9 cellular contexts compared by ENCODE assay signal in the genomic region with DNA sequence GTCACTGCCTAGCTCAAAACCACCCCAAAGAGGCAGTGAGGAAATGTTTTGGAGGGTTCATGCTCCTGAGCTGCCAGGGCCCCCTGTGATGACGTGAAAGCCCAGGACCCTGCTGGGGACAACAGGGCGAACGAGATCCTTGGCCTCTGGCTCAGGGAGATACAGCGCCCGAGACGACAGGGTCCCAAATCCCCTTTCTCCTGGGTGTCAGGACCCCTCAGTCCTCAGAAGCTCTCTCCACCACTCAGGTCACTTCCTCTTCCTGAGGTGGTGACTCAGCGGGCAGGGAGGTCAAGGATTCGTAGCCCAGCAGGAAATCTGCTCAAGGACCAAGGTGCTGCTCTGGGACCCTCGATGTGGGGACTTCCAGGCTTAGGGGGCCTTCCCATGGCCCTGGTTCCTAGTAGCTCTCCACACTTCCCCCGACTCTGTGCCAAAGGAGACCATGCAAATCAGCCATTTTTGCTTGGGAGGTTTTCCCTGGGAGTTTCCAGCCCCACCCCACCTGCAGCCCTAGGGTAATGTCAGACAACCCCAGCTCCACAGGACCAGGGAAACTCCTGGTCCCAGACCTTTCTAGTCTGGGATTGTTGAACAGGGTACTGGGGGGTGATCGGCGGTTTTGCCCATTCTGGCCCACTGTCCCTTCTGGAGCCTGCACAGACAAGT. TPM values are rescaled to one million over a fixed set of nuclear protein-coding genes. Genes with fewer than 3 reads are reported as not detected.
DNase-seq lines count a peak whose midpoint lies in the region; ATAC-seq and TF ChIP-seq lines count a peak whose summit lies in the region.
"Had no signal": no experiment of that assay in that cellular context is flagged by ENCODE, and none has a peak within 500 bp of the region (broad histone marks: within the 10 kb centered on the region; RNA-seq: fewer than 3 reads in every experiment).

No MANE protein-coding gene starts in this region.

- CTCF ChIA-PET in CD4-positive, alpha-beta T cell (lab: Charles Lee): interaction anchor here (1.2 to 4.4 kb wide), 4 partner anchors 10 to 120 kb away, joined by 3 to 42 read pairs (median 13); a partner anchor contains a TSS

- no peak for TF ChIP-seq CTCF in CD4-positive, alpha-beta T cell (IDR thresholded peaks at IDR 0.05)
- TF ChIP-seq CTCF in NB4 (IDR thresholded peaks at IDR 0.05; ENCODE audit: low read depth, low read length): no peak
- no peak for TF ChIP-seq CTCF in chondrocyte (IDR thresholded peaks at IDR 0.05)
- no peak for TF ChIP-seq CTCF in omental fat pad (IDR thresholded peaks at IDR 0.05)

- peak in 1 of 10 experiments; percentile 5 for DNase-seq in CD4-positive, alpha-beta T cell
- DNase-seq in NB4 (ENCODE audit: low read depth): peak; percentile 68
- DNase-seq in chondrocyte (ENCODE audit: low spot score): no peak
- peak; percentile 80 for DNase-seq in natural killer cell treated with Interleukin-12 subunit alpha and Interleukin-12 subunit beta and Interleukin-15 and Interleukin-18, amount 100 ng/mL, for 72 hours (ENCODE audit: low spot score)
- no peak for DNase-seq in AG20443 (ENCODE audit: low spot score)
- DNase-seq in stimulated activated CD4-positive, alpha-beta T cell treated with anti-CD3 and anti-CD28 coated beads, Interleukin-1b, Interleukin-23, amount 100 ng/mL, for 48 hours: no peak
- DNase-seq in DMS114 treated with DMSO at 0.1 percent for 48 hours (lab: John Stamatoyannopoulos, UW; ENCODE audit: unreplicated experiment): no peak
- DNase-seq in omental fat pad (ENCODE audit: low spot score): no peak

- peak overlapping the region; percentile 96 for H3K27ac ChIP-seq in CD4-positive, alpha-beta T cell (ENCODE audit: low read depth, low read length)

- peaks cover 52% of the 10 kb centered on the region for H3K36me3 Mint-ChIP-seq in CD4-positive, alpha-beta T cell (ENCODE audit: low read depth)
- H3K36me3 Mint-ChIP-seq in chondrocyte (ENCODE audit: low read depth): no peaks in the 10 kb centered on the region
- H3K36me3 Mint-ChIP-seq in natural killer cell treated with Interleukin-12 subunit alpha and Interleukin-12 subunit beta and Interleukin-15 and Interleukin-18, amount 100 ng/mL, for 72 hours: no peaks in the 10 kb centered on the region

- H3K4me3 ChIP-seq in NB4 (ENCODE audit: low read depth, low read length): no peak overlapping the region

- H3K4me1 Mint-ChIP-seq in CD4-positive, alpha-beta T cell (ENCODE audit: low read depth): peaks cover 83% of the 10 kb centered on the region
- peaks cover 91% of the 10 kb centered on the region for H3K4me1 Mint-ChIP-seq in chondrocyte (ENCODE audit: low read depth)
- peaks cover 65 to 69% of the 10 kb centered on the region in 2 donors for H3K4me1 Mint-ChIP-seq in natural killer cell treated with Interleukin-12 subunit alpha and Interleukin-12 subunit beta and Interleukin-15 and Interleukin-18, amount 100 ng/mL, for 72 hours (ENCODE audit: low read depth in 2 of 2)

- peak overlapping the region; percentile 77 for H3K4me3 Mint-ChIP-seq in CD4-positive, alpha-beta T cell
- no peak overlapping the region for H3K4me3 Mint-ChIP-seq in chondrocyte (ENCODE audit: unreplicated experiment)
- peak overlapping the region; percentile 79 for H3K4me3 Mint-ChIP-seq in natural killer cell treated with Interleukin-12 subunit alpha and Interleukin-12 subunit beta and Interleukin-15 and Interleukin-18, amount 100 ng/mL, for 72 hours

- intact Hi-C loops in CD4-positive, alpha-beta T cell (cut with DNase I, micrococcal nuclease): no loop called here

- H3K9me3 ChIP-seq in CD4-positive, alpha-beta T cell (ENCODE audit: control insufficient read depth, low read length): no peaks in the 10 kb centered on the region

- POLR2A ChIA-PET in CD4-positive, alpha-beta T cell (lab: Charles Lee): interaction anchor here (0.8 to 10.4 kb wide), 10 partner anchors 11 to 256 kb away, joined by 3 to 157 read pairs (median 6); a partner anchor contains a TSS

- peak overlapping the region; percentile 100 for H3K27ac Mint-ChIP-seq in CD4-positive, alpha-beta T cell
- peak overlapping the region; percentile 100 for H3K27ac Mint-ChIP-seq in chondrocyte (ENCODE audit: unreplicated experiment)
- H3K27ac Mint-ChIP-seq in natural killer cell treated with Interleukin-12 subunit alpha and Interleukin-12 subunit beta and Interleukin-15 and Interleukin-18, amount 100 ng/mL, for 72 hours: peak overlapping the region; percentile 97 to 99

- no peaks in the 10 kb centered on the region for H3K27me3 ChIP-seq in CD4-positive, alpha-beta T cell (ENCODE audit: control insufficient read depth, insufficient read depth, low read length)

- H3K9me3 Mint-ChIP-seq in CD4-positive, alpha-beta T cell: no peaks in the 10 kb centered on the region
- no peaks in the 10 kb centered on the region for H3K9me3 Mint-ChIP-seq in chondrocyte (ENCODE audit: low read depth)
- no peaks in the 10 kb centered on the region for H3K9me3 Mint-ChIP-seq in natural killer cell treated with Interleukin-12 subunit alpha and Interleukin-12 subunit beta and Interleukin-15 and Interleukin-18, amount 100 ng/mL, for 72 hours

- H3K27me3 Mint-ChIP-seq in CD4-positive, alpha-beta T cell: no peaks in the 10 kb centered on the region
- H3K27me3 Mint-ChIP-seq in chondrocyte (ENCODE audit: low read depth): no peaks in the 10 kb centered on the region
- no peaks in the 10 kb centered on the region for H3K27me3 Mint-ChIP-seq in natural killer cell treated with Interleukin-12 subunit alpha and Interleukin-12 subunit beta and Interleukin-15 and Interleukin-18, amount 100 ng/mL, for 72 hours

- TF ChIP-seq POLR2A in NB4 (IDR thresholded peaks at IDR 0.05; ENCODE audit: extremely low read depth, insufficient read length): no peak

- ATAC-seq in CD4-positive, alpha-beta T cell (ENCODE audit: poor library complexity): no peak
- ATAC-seq in natural killer cell treated with Interleukin-12 subunit alpha and Interleukin-12 subunit beta and Interleukin-15 and Interleukin-18, amount 100 ng/mL, for 72 hours: peak in 1 of 2 donors; percentile 41
- ATAC-seq in omental fat pad (ENCODE audit: low FRiP score): no peak

RNA-seq across cellular contexts. Expression of a gene that starts 12.8 kb away (rescaled TPM):
- 100 to 1,000 TPM; 326 to 332 TPM for total RNA-seq in CD4-positive, alpha-beta T cell
- 131 to 145 TPM (median 138 TPM) in 3 replicates for total RNA-seq in chondrocyte
- 10 to 100 TPM; 33.5 to 62.2 TPM for total RNA-seq in natural killer cell treated with Interleukin-12 subunit alpha and Interleukin-12 subunit beta and Interleukin-15 and Interleukin-18, amount 100 ng/mL, for 72 hours
- total RNA-seq in omental fat pad: 10 to 100 TPM; 13.5 to 24.0 (median 17.3) TPM

RNA-seq across cellular contexts. Expression of a gene that starts 29.2 kb away (rescaled TPM):
- 10 to 100 TPM; 13.2 to 14.3 TPM for total RNA-seq in CD4-positive, alpha-beta T cell
- total RNA-seq in chondrocyte (0.07 to 0.27 TPM in 2 of 3 replicates, not detected in the other), omental fat pad (under 1 TPM in 2 of 4 donors, not detected in 2; 0.09 to 0.12 TPM)
- total RNA-seq in natural killer cell treated with Interleukin-12 subunit alpha and Interleukin-12 subunit beta and Interleukin-15 and Interleukin-18, amount 100 ng/mL, for 72 hours: 1 to 10 TPM; 3.1 to 6.3 TPM
- total RNA-seq: glomerular endothelial cell had no signal

RNA-seq across cellular contexts. Expression of a gene that starts 43.2 kb away (rescaled TPM):
- total RNA-seq in CD4-positive, alpha-beta T cell: under 1 TPM in 1 of 2 experiments, not detected in 1; 0.27 TPM
- total RNA-seq in chondrocyte: 0.22 to 0.63 TPM (median 0.38 TPM) in 3 replicates
- total RNA-seq in natural killer cell treated with Interleukin-12 subunit alpha and Interleukin-12 subunit beta and Interleukin-15 and Interleukin-18, amount 100 ng/mL, for 72 hours: 1 to 10 TPM in 1 of 2 donors, under 1 TPM in 1; 0.64 to 1.1 TPM
- not detected for total RNA-seq in omental fat pad
- total RNA-seq: glomerular endothelial cell had no signal

RNA-seq across cellular contexts. Expression of a gene that starts 58.7 kb away (rescaled TPM):
- not detected for total RNA-seq in CD4-positive, alpha-beta T cell
- total RNA-seq in chondrocyte: not detected in 3 replicates
- total RNA-seq in natural killer cell treated with Interleukin-12 subunit alpha and Interleukin-12 subunit beta and Interleukin-15 and Interleukin-18, amount 100 ng/mL, for 72 hours: not detected
- not detected for total RNA-seq in omental fat pad
- total RNA-seq: glomerular endothelial cell had no signal

Comparison
In these comparisons a context has a peak if more than half of its experiments do, and no peak if none do; other contexts are left out.
1. DNase-seq: peak in NB4 (single experiment) and natural killer cell treated with Interleukin-12 subunit alpha and Interleukin-12 subunit beta and Interleukin-15 and Interleukin-18, amount 100 ng/mL, for 72 hours (single experiment); none in chondrocyte (single experiment), AG20443 (single experiment), stimulated activated CD4-positive, alpha-beta T cell treated with anti-CD3 and anti-CD28 coated beads, Interleukin-1b, Interleukin-23, amount 100 ng/mL, for 48 hours (single experiment), DMS114 treated with DMSO at 0.1 percent for 48 hours (single experiment) and omental fat pad (single experiment).
2. Peak in every context shown above with its lines, with median percentiles within 50 percentile points of each other: H3K27ac Mint-ChIP-seq.